Comparison of ENCODE assay signal across 8 cellular contexts in genomic region chr1:42334240-42335049, GRCh38. TPM values are rescaled to one million over a fixed set of nuclear protein-coding genes. Genes with fewer than 3 reads are reported as not detected.
A peak's percentile ranks its signal among the peaks of the same experiment; 100 is the strongest.
DNase-seq lines count a peak whose midpoint lies in the region; ATAC-seq and TF ChIP-seq lines count a peak whose summit lies in the region.

No MANE protein-coding gene starts in this region.

- peaks cover 36% of the 10 kb centered on the region for H3K4me1 Mint-ChIP-seq in activated CD8-positive, alpha-beta T cell treated with anti-CD3 and anti-CD28 coated beads, Interleukin-2, amount 10 ng/mL, durations not matched to agents 7 days and 5 days (ENCODE audit: low read depth)
- peaks cover 58% of the 10 kb centered on the region for H3K4me1 Mint-ChIP-seq in nephron

- DNase-seq in BE2C: peak; percentile 55
- DNase-seq in NCI-H2196 treated with DMSO at 0.1 percent for 48 hours (lab: John Stamatoyannopoulos, UW; ENCODE audit: unreplicated experiment): peak; percentile 20
- DNase-seq in activated CD8-positive, alpha-beta T cell treated with anti-CD3 and anti-CD28 coated beads, Interleukin-2, amount 10 ng/mL, durations not matched to agents 7 days and 5 days: peak; percentile 52
- peak; percentile 56 to 76 for DNase-seq in foreskin fibroblast
- peak; percentile 48 for DNase-seq in transverse colon

- H3K9me3 Mint-ChIP-seq in activated CD8-positive, alpha-beta T cell treated with anti-CD3 and anti-CD28 coated beads, Interleukin-2, amount 10 ng/mL, durations not matched to agents 7 days and 5 days (ENCODE audit: insufficient read depth): no peaks in the 10 kb centered on the region
- H3K9me3 Mint-ChIP-seq in nephron: no peaks in the 10 kb centered on the region

- H3K36me3 ChIP-seq in BE2C: no peaks in the 10 kb centered on the region
- no peaks in the 10 kb centered on the region for H3K36me3 ChIP-seq in transverse colon

- H3K4me3 ChIP-seq in BE2C (ENCODE audit: low read depth, low read length): peak overlapping the region; percentile 77
- peak overlapping the region; percentile 86 to 93 for H3K4me3 ChIP-seq in foreskin fibroblast (ENCODE audit: low read depth in 1 of 2, low read length in 2 of 2)
- H3K4me3 ChIP-seq in transverse colon: peak overlapping the region; percentile 80 to 100 (median 93)

- H3K27ac Mint-ChIP-seq in activated CD8-positive, alpha-beta T cell treated with anti-CD3 and anti-CD28 coated beads, Interleukin-2, amount 10 ng/mL, durations not matched to agents 7 days and 5 days: peak overlapping the region; percentile 87
- H3K27ac Mint-ChIP-seq in nephron: peak overlapping the region; percentile 88 to 93 (median 93)

- POLR2A ChIA-PET in activated CD8-positive, alpha-beta T cell treated with anti-CD3 and anti-CD28 coated beads, Interleukin-2, amount 10 ng/mL, durations not matched to agents 7 days and 5 days (lab: Charles Lee): interaction anchor here (1.0 to 1.6 kb wide), 5 partner anchors 9 to 433 kb away, joined by 4 to 7 read pairs (median 6); partner anchors contain the start of genes C1orf50 and P3H1

- H3K36me3 Mint-ChIP-seq in activated CD8-positive, alpha-beta T cell treated with anti-CD3 and anti-CD28 coated beads, Interleukin-2, amount 10 ng/mL, durations not matched to agents 7 days and 5 days (ENCODE audit: low read depth): peaks cover 11% of the 10 kb centered on the region
- H3K36me3 Mint-ChIP-seq in nephron (ENCODE audit: low read depth): peaks cover 3% of the 10 kb centered on the region

- peak overlapping the region; percentile 95 to 99 (median 96) for H3K27ac ChIP-seq in transverse colon

- peak overlapping the region; percentile 93 for H3K4me3 Mint-ChIP-seq in activated CD8-positive, alpha-beta T cell treated with anti-CD3 and anti-CD28 coated beads, Interleukin-2, amount 10 ng/mL, durations not matched to agents 7 days and 5 days
- peak overlapping the region; percentile 85 to 97 (median 92) for H3K4me3 Mint-ChIP-seq in nephron

- in situ Hi-C loops in transverse colon (cut with MboI; ENCODE audit: low pct_ligation_motif_present in 1 of 4, low pct_unique_long_range_greater_than_20kb in 1 of 4, low sequenced_read_pairs in 3 of 4): loop anchor here (10.0 to 25.0 kb wide), 4 partner anchors 328 to 430 kb away; partner anchors contain the start of genes C1orf50 (in 3 of the 4), P3H1 (in 3 of the 4), CLDN19 (in 1 of the 4) and PPIH (in 1 of the 4)

- TF ChIP-seq CTCF in BE2C (IDR thresholded peaks at IDR 0.05; ENCODE audit: low read depth, low read length) (no peak), foreskin fibroblast (IDR thresholded peaks at IDR 0.05; ENCODE audit: low read depth, low read length) (no peak), nephron (IDR thresholded peaks at IDR 0.05; ENCODE audit: unreplicated experiment in 3 of 3) (no peak), transverse colon (IDR thresholded peaks at IDR 0.05) (no peak)

- CTCF ChIA-PET in activated CD8-positive, alpha-beta T cell treated with anti-CD3 and anti-CD28 coated beads, Interleukin-2, amount 10 ng/mL, durations not matched to agents 7 days and 5 days (lab: Charles Lee): interaction anchor here (1.0 to 2.0 kb wide), 8 partner anchors 11 to 161 kb away, joined by 3 to 9 read pairs (median 4); no protein-coding TSS in a partner anchor

- ATAC-seq in GM18511 (IDR thresholded peaks at IDR 0.05; ENCODE audit: unreplicated experiment) (peak; percentile 62), HG02973 (IDR thresholded peaks at IDR 0.05; ENCODE audit: unreplicated experiment) (peak; percentile 42)
- ATAC-seq in activated CD8-positive, alpha-beta T cell treated with anti-CD3 and anti-CD28 coated beads, Interleukin-2, amount 10 ng/mL, durations not matched to agents 7 days and 5 days: peak; percentile 74

- intact Hi-C loops in transverse colon (cut with DNase I; ENCODE audit: low total_unique reads): loop anchor here (10.0 kb wide), 1 partner anchor 430 kb away; the partner anchor contains the start of genes C1orf50 and P3H1

- TF ChIP-seq EP300 in transverse colon (IDR thresholded peaks at IDR 0.05; ENCODE audit: low read depth): no peak

- TF ChIP-seq POLR2A in transverse colon (IDR thresholded peaks at IDR 0.05): no peak

- no peaks in the 10 kb centered on the region for H3K27me3 ChIP-seq in BE2C
- no peaks in the 10 kb centered on the region for H3K27me3 ChIP-seq in transverse colon

- peaks cover 2% of the 10 kb centered on the region; the same call in 1 of the 2 replicates for H3K4me1 ChIP-seq in BE2C
- H3K4me1 ChIP-seq in transverse colon: peaks cover 4 to 59% (median 33%) of the 10 kb centered on the region in 4 donors

- H3K9me3 ChIP-seq in BE2C (no peaks in the 10 kb centered on the region), transverse colon (no peaks in the 10 kb centered on the region)

- WGBS in transverse colon (ENCODE audit: low coverage in 1 of 2), 2 donors: 0% methylated on average over 31 of the region's 58 CpGs; no CpG with 5 or more reads in 1 of the 2 donors

- H3K27me3 Mint-ChIP-seq in activated CD8-positive, alpha-beta T cell treated with anti-CD3 and anti-CD28 coated beads, Interleukin-2, amount 10 ng/mL, durations not matched to agents 7 days and 5 days (ENCODE audit: low read depth): no peaks in the 10 kb centered on the region
- H3K27me3 Mint-ChIP-seq in nephron (ENCODE audit: low read depth): no peaks in the 10 kb centered on the region

RNA-seq across cellular contexts. Expression of gene FOXJ3, which starts 0.6 kb away (rescaled TPM):
- polyA plus RNA-seq in BE2C (2012; ENCODE audit: insufficient read depth, insufficient read length, low read depth): 16.8 TPM
- total RNA-seq in activated CD8-positive, alpha-beta T cell treated with anti-CD3 and anti-CD28 coated beads, Interleukin-2, amount 10 ng/mL, durations not matched to agents 7 days and 5 days: 10 to 100 TPM; 41.5 to 44.5 TPM
- total RNA-seq in transverse colon: 10 to 100 TPM; 18.5 to 62.1 (median 38.6) TPM

RNA-seq across cellular contexts. Expression of gene RIMKLA, which starts 46.1 kb away (rescaled TPM):
- 5.9 TPM for polyA plus RNA-seq in BE2C (2012; ENCODE audit: insufficient read depth, insufficient read length, low read depth)
- 1 to 10 TPM; 2.5 TPM for total RNA-seq in activated CD8-positive, alpha-beta T cell treated with anti-CD3 and anti-CD28 coated beads, Interleukin-2, amount 10 ng/mL, durations not matched to agents 7 days and 5 days
- 10 to 100 TPM in 2 of 4 donors, 1 to 10 TPM in 2; 2.4 to 11.9 (median 8.8) TPM for total RNA-seq in transverse colon

Comparison
In these comparisons a context has a peak if more than half of its experiments do, and no peak if none do; other contexts are left out.
1. Peak in every context shown above with its lines: DNase-seq, ATAC-seq, H3K4me3 ChIP-seq and H3K27ac ChIP-seq.